ENCODE assay signal across 15 cellular contexts in the genomic region with DNA sequence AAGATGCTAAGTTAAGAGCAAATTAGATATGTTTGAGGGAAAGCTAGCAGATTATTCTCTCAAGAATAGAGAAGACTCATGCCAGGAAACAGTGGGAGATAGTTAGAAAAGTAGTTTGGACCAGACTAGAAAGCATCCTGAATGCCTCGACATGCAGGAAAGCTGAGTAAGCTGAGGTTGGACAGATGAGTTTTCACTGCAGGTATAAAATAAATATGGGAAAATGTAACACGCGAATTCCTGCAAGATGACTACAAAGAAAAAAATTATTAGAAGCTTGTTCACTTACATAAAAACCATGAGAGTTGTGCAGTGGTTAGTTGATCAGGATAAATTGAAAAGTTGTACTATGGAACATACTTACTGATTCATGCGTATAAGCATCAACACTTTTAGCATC.
"Had no signal": no experiment of that assay in that cellular context is flagged by ENCODE, and none has a peak within 500 bp of the region (broad histone marks: within the 10 kb centered on the region; RNA-seq: fewer than 3 reads in every experiment).

No MANE protein-coding gene starts in this region.

- H3K9me3 ChIP-seq: lower lobe of right lung, mucosa of descending colon, transverse colon had no signal

- DNase-seq: activated CD4-positive, alpha-beta T cell treated with anti-CD3 and anti-CD28 coated beads, Interleukin-2, amount 50 U/mL, for 1 hour; activated naive CD4-positive, alpha-beta T cell treated with anti-CD3 and anti-CD28 coated beads, Interleukin-2, amount 50 U/mL, for 16 hours; amygdala; effector CD4-positive, alpha-beta T cell; hippocampal formation; left cardiac atrium; lower lobe of right lung; mucosa of descending colon; naive thymus-derived CD8-positive, alpha-beta T cell; occipital lobe; right cardiac atrium; transverse colon had no signal

- H3K27ac ChIP-seq: lower lobe of right lung, transverse colon had no signal

- H3K36me3 Mint-ChIP-seq: naive thymus-derived CD8-positive, alpha-beta T cell; stimulated activated memory B cell treated with anti-CD40 and anti-IgM and Interleukin-4, amounts not matched to agents 10 μg/mL and 1 μg/mL and 100 μg/mL, for 72 hours had no signal

- H3K36me3 ChIP-seq: lower lobe of right lung, transverse colon had no signal

- H3K27me3 ChIP-seq: transverse colon had no signal

- ATAC-seq: left cardiac atrium; lower lobe of right lung; mucosa of descending colon; naive thymus-derived CD8-positive, alpha-beta T cell; right cardiac atrium; stimulated activated memory B cell treated with anti-CD40 and anti-IgM and Interleukin-4, amounts not matched to agents 10 μg/mL and 1 μg/mL and 100 μg/mL, for 72 hours had no signal

- H3K27ac Mint-ChIP-seq: naive thymus-derived CD8-positive, alpha-beta T cell; progenitor cell of endocrine pancreas; stimulated activated memory B cell treated with anti-CD40 and anti-IgM and Interleukin-4, amounts not matched to agents 10 μg/mL and 1 μg/mL and 100 μg/mL, for 72 hours had no signal

- FAIRE-seq: colon had no signal

- H3K4me1 ChIP-seq: lower lobe of right lung, transverse colon had no signal

- H3K4me3 ChIP-seq: lower lobe of right lung, mucosa of descending colon, transverse colon had no signal

- H3K9me3 Mint-ChIP-seq: stimulated activated memory B cell treated with anti-CD40 and anti-IgM and Interleukin-4, amounts not matched to agents 10 μg/mL and 1 μg/mL and 100 μg/mL, for 72 hours had no signal
